14 cellular contexts compared by ENCODE assay signal in the genomic region with DNA sequence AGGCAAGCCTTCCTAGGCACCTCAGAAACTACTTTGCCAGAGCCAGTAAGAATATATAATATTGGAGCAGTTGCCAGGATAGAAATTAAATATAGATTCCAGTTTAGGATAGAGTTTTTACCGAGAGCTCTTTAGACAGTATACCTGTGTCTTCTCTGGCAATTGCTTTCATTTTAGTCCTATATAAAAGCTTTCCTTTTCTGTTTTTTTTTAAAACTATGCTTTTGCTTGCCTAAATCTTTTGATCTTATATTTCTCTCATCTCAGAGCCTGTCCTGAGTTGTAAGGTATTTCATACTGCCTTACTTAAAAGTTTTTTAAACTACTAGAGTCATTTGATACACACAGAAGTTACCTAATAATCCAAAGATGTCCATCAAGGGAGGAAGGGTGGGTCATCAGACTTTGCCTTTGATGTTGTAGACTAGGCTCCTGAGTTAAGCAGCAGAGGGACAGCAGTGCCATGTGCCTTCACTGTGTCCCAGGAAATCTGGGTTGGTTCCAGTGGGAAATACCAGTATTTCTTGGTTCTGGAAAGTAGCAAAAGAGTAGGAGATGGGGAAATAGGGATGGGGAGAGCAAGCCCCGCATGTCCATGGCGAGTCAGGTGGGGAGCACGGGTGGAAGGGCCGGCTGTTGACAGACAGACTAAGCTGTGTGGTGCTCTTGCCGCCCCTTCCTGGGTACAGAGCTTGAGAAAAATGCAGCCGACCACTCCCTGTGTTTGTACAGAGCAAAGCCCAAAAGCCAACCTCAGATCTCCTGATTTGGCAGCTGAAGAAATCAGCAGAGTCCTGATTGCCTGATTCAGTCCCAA. TPM values are rescaled to one million over a fixed set of nuclear protein-coding genes. Genes with fewer than 3 reads are reported as not detected.
DNase-seq lines count a peak whose midpoint lies in the region; ATAC-seq and TF ChIP-seq lines count a peak whose summit lies in the region.
"Had no signal": no experiment of that assay in that cellular context is flagged by ENCODE, and none has a peak within 500 bp of the region (broad histone marks: within the 10 kb centered on the region; RNA-seq: fewer than 3 reads in every experiment).

No MANE protein-coding gene starts in this region.

- H3K27ac Mint-ChIP-seq in stimulated activated naive CD8-positive, alpha-beta T cell treated with anti-CD3 and anti-CD28 coated beads, Interleukin-15, Interleukin-2, amounts not matched to agents 100 ng/mL and 50 ng/mL, for 24 hours, result peak overlapping the region; percentile 97

- H3K4me3 ChIP-seq in adrenal gland, result no peak overlapping the region
- H3K4me3 ChIP-seq: body of pancreas had no signal

- peak overlapping the region in 4 of 5 donors; percentile 61 to 90 (median 76) for H3K27ac ChIP-seq in adrenal gland
- H3K27ac ChIP-seq: body of pancreas, epithelial cell of prostate had no signal

- peaks cover 31% of the 10 kb centered on the region for H3K4me1 Mint-ChIP-seq in stimulated activated naive CD8-positive, alpha-beta T cell treated with anti-CD3 and anti-CD28 coated beads, Interleukin-15, Interleukin-2, amounts not matched to agents 100 ng/mL and 50 ng/mL, for 24 hours (ENCODE audit: low read depth)
- H3K4me1 Mint-ChIP-seq: CD14-positive monocyte had no signal

- peaks cover 0 to 21% of the 10 kb centered on the region in 2 donors for H3K36me3 ChIP-seq in adrenal gland (replicated peaks in 1 of 2)

- TF ChIP-seq POLR2A in adrenal gland (IDR thresholded peaks at IDR 0.05), result no peak

- no peak for ATAC-seq in stimulated activated naive CD8-positive, alpha-beta T cell treated with anti-CD3 and anti-CD28 coated beads, Interleukin-15, Interleukin-2, amounts not matched to agents 100 U/mL and 50 U/mL, for 24 hours
- ATAC-seq in omental fat pad (ENCODE audit: low FRiP score) (peak; percentile 17), sciatic nerve (no peak), HG02973 (IDR thresholded peaks at IDR 0.05; ENCODE audit: unreplicated experiment) (no peak)

- TF ChIP-seq CTCF in adrenal gland (IDR thresholded peaks at IDR 0.05) (no peak), omental fat pad (IDR thresholded peaks at IDR 0.05) (no peak)

- WGBS in adrenal gland, 4 donors, result 91 to 95% (median 92%) methylated on average over 7 of the region's 7 CpGs

- H3K4me1 ChIP-seq in adrenal gland (replicated peaks in 1 of 2), result peaks cover 10 to 11% of the 10 kb centered on the region in 2 donors
- H3K4me1 ChIP-seq: body of pancreas had no signal

- no peaks in the 10 kb centered on the region for H3K9me3 Mint-ChIP-seq in stimulated activated naive CD8-positive, alpha-beta T cell treated with anti-CD3 and anti-CD28 coated beads, Interleukin-15, Interleukin-2, amounts not matched to agents 100 ng/mL and 50 ng/mL, for 24 hours
- H3K9me3 Mint-ChIP-seq: CD14-positive monocyte had no signal

- no peaks in the 10 kb centered on the region for H3K9me3 ChIP-seq in adrenal gland (replicated peaks in 1 of 3)
- H3K9me3 ChIP-seq: body of pancreas had no signal

- peak overlapping the region; percentile 58 for H3K4me3 Mint-ChIP-seq in stimulated activated naive CD8-positive, alpha-beta T cell treated with anti-CD3 and anti-CD28 coated beads, Interleukin-15, Interleukin-2, amounts not matched to agents 100 ng/mL and 50 ng/mL, for 24 hours
- H3K4me3 Mint-ChIP-seq: CD14-positive monocyte had no signal

- no peaks in the 10 kb centered on the region for H3K27me3 ChIP-seq in adrenal gland
- H3K27me3 ChIP-seq: body of pancreas had no signal

- no peak for DNase-seq in stimulated activated naive CD8-positive, alpha-beta T cell treated with anti-CD3 and anti-CD28 coated beads, Interleukin-15, Interleukin-2, amounts not matched to agents 100 U/mL and 50 U/mL, for 24 hours
- DNase-seq in adrenal gland (no peak), omental fat pad (ENCODE audit: low spot score) (no peak), middle frontal gyrus (ENCODE audit: extremely low spot score, low spot score) (no peak), sciatic nerve (ENCODE audit: low spot score) (no peak), glomerular visceral epithelial cell (ENCODE audit: extremely low spot score) (no peak)
- DNase-seq: NCI-H2081, small intestine had no signal

- intact Hi-C loops in adrenal gland (cut with DNase I) (no loop called here), sciatic nerve (cut with DNase I) (no loop called here)

- no peaks in the 10 kb centered on the region for H3K27me3 Mint-ChIP-seq in stimulated activated naive CD8-positive, alpha-beta T cell treated with anti-CD3 and anti-CD28 coated beads, Interleukin-15, Interleukin-2, amounts not matched to agents 100 ng/mL and 50 ng/mL, for 24 hours

- peaks cover 48% of the 10 kb centered on the region for H3K36me3 Mint-ChIP-seq in stimulated activated naive CD8-positive, alpha-beta T cell treated with anti-CD3 and anti-CD28 coated beads, Interleukin-15, Interleukin-2, amounts not matched to agents 100 ng/mL and 50 ng/mL, for 24 hours (ENCODE audit: low read depth)

RNA-seq across cellular contexts. Expression of a gene that starts 11.2 kb away (rescaled TPM):
- 100 to 1,000 TPM in 1 of 8 donors, 10 to 100 TPM in 7; 15.3 to 143 (median 45.8) TPM for total RNA-seq in adrenal gland
- 10 to 100 TPM; 17.2 to 48.5 (median 30.5) TPM for polyA plus RNA-seq in adrenal gland
- total RNA-seq in omental fat pad, result 1,000 to 10,000 TPM in 1 of 4 donors, 100 to 1,000 TPM in 3; 613 to 1,211 (median 746) TPM
- 146 TPM for total RNA-seq in sciatic nerve
- polyA plus RNA-seq: CD14-positive monocyte had no signal

RNA-seq across cellular contexts. Expression of a gene that starts 28.6 kb away (rescaled TPM):
- 10 to 100 TPM in 7 of 8 donors, 1 to 10 TPM in 1; 8.9 to 28.0 (median 20.6) TPM for total RNA-seq in adrenal gland
- 10 to 100 TPM in 2 of 3 donors, 1 to 10 TPM in 1; 9.6 to 13.0 (median 10.7) TPM for polyA plus RNA-seq in adrenal gland
- 10 to 100 TPM in 1 of 4 donors, 1 to 10 TPM in 3; 8.9 to 11.1 (median 9.4) TPM for total RNA-seq in omental fat pad
- total RNA-seq in sciatic nerve, result 17.4 TPM

RNA-seq across cellular contexts. Expression of a gene that starts 34.9 kb away (rescaled TPM):
- total RNA-seq in adrenal gland (10 to 100 TPM; 10.3 to 46.9 (median 23.0) TPM), omental fat pad (10 to 100 TPM; 18.0 to 74.2 (median 35.5) TPM), sciatic nerve (27.7 TPM)
- 10 to 100 TPM in 2 of 3 donors, 1 to 10 TPM in 1; 1.8 to 25.9 (median 20.3) TPM for polyA plus RNA-seq in adrenal gland
- polyA plus RNA-seq: CD14-positive monocyte had no signal

RNA-seq across cellular contexts. Expression of a gene that starts 40.7 kb away (rescaled TPM):
- total RNA-seq in adrenal gland, result under 1 TPM in 1 of 8 donors, not detected in 7; under 0.01 TPM
- polyA plus RNA-seq in adrenal gland, result not detected
- total RNA-seq in omental fat pad, result not detected
- not detected for total RNA-seq in sciatic nerve
- total RNA-seq: LHCN-M2 had no signal
- polyA plus RNA-seq: CD14-positive monocyte had no signal
